Comparison of ENCODE assay signal across 14 cellular contexts in genomic region chr15:71716990-71717389, GRCh38.
DNase-seq lines count a peak whose midpoint lies in the region; ATAC-seq and TF ChIP-seq lines count a peak whose summit lies in the region.
"Had no signal": no experiment of that assay in that cellular context is flagged by ENCODE, and none has a peak within 500 bp of the region (broad histone marks: within the 10 kb centered on the region; RNA-seq: fewer than 3 reads in every experiment).

No MANE protein-coding gene starts in this region.

- intact Hi-C loops in aorta (cut with DNase I) = no loop called here

- H3K27ac Mint-ChIP-seq in HFFc6 = peak overlapping the region; percentile 84
- H3K27ac Mint-ChIP-seq: activated naive CD8-positive, alpha-beta T cell; CD4-positive, alpha-beta memory T cell had no signal

- ATAC-seq in aorta (ENCODE audit: low FRiP score) = peak; percentile 12
- no peak for ATAC-seq in GM18867 (IDR thresholded peaks at IDR 0.05; ENCODE audit: unreplicated experiment)

- no peaks in the 10 kb centered on the region for H3K9me3 Mint-ChIP-seq in HFFc6
- H3K9me3 Mint-ChIP-seq: CD4-positive, alpha-beta memory T cell had no signal

- DNase-seq in HFFc6 = peak; percentile 29
- DNase-seq in astrocyte of the hippocampus (ENCODE audit: low read depth, low spot score) = peak; percentile 30
- peak; percentile 70 for DNase-seq in fibroblast of villous mesenchyme (ENCODE audit: low read depth)
- no peak for DNase-seq in aorta
- no peak for DNase-seq in activated naive CD4-positive, alpha-beta T cell (lab: John Stamatoyannopoulos, UW)
- no peak for DNase-seq in NCI-H2171 (lab: John Stamatoyannopoulos, UW)
- DNase-seq: activated CD4-positive, alpha-beta T cell treated with anti-CD3 and anti-CD28 coated beads for 48 hours; CD4-positive, alpha-beta memory T cell; NCI-H1694; NCI-H526; RPMI8226; stimulated activated CD4-positive, alpha-beta T cell treated with anti-CD3 and anti-CD28 coated beads, Interleukin-4, amount 100 ng/mL, for 1 hour had no signal

- H3K36me3 Mint-ChIP-seq in HFFc6 (ENCODE audit: low read depth) = peaks cover 5% of the 10 kb centered on the region
- H3K36me3 Mint-ChIP-seq: activated naive CD8-positive, alpha-beta T cell; CD4-positive, alpha-beta memory T cell had no signal

- peaks cover 2 to 5% of the 10 kb centered on the region in 2 donors for H3K4me1 ChIP-seq in aorta (ENCODE audit: control insufficient read depth in 1 of 2, insufficient read depth in 2 of 2, low read length in 2 of 2)

- H3K27me3 ChIP-seq in aorta (ENCODE audit: control insufficient read depth in 1 of 2, insufficient read depth in 2 of 2, low read length in 1 of 2) = no peaks in the 10 kb centered on the region

- no peak overlapping the region for H3K4me3 ChIP-seq in fibroblast of villous mesenchyme (ENCODE audit: low read depth, low read length)
- no peak overlapping the region for H3K4me3 ChIP-seq in aorta (ENCODE audit: low read length in 2 of 2)

- no peaks in the 10 kb centered on the region for H3K36me3 ChIP-seq in aorta (ENCODE audit: control insufficient read depth in 1 of 2, insufficient read depth in 2 of 2, low read length in 1 of 2)

- H3K4me1 Mint-ChIP-seq in HFFc6 (ENCODE audit: low read depth) = peaks cover 32% of the 10 kb centered on the region

- peaks cover 1% of the 10 kb centered on the region; the same call in 1 of the 2 replicates for H3K27me3 Mint-ChIP-seq in HFFc6 (ENCODE audit: insufficient read depth)
- H3K27me3 Mint-ChIP-seq: activated naive CD8-positive, alpha-beta T cell had no signal

- no peak overlapping the region for H3K4me3 Mint-ChIP-seq in HFFc6
- H3K4me3 Mint-ChIP-seq: activated naive CD8-positive, alpha-beta T cell; CD4-positive, alpha-beta memory T cell had no signal

- no peak overlapping the region for H3K27ac ChIP-seq in aorta (ENCODE audit: low read depth in 1 of 2, low read length in 2 of 2)

- TF ChIP-seq CTCF in HFFc6 (IDR thresholded peaks at IDR 0.05) (no peak), fibroblast of villous mesenchyme (IDR thresholded peaks at IDR 0.05; ENCODE audit: insufficient read depth, low read depth, low read length) (no peak)

- no peaks in the 10 kb centered on the region for H3K9me3 ChIP-seq in aorta (ENCODE audit: control insufficient read depth, low read length)

Comparison
In these comparisons a context has a peak if more than half of its experiments do, and no peak if none do; other contexts are left out.
1. DNase-seq: peak in HFFc6 (single experiment), astrocyte of the hippocampus (single experiment) and fibroblast of villous mesenchyme (single experiment); none in aorta (0 of 2), activated naive CD4-positive, alpha-beta T cell (0 of 4) and NCI-H2171 (single experiment).